ENCODE assay signal across 8 cellular contexts in genomic region chr5:177875013-177875906, GRCh38.
DNase-seq lines count a peak whose midpoint lies in the region; ATAC-seq and TF ChIP-seq lines count a peak whose summit lies in the region.
"Not testable (repeated sequence)": the region's sequence is repeated elsewhere in the genome, so short reads cannot be mapped to it uniquely, and the experiment has no call there.

No MANE protein-coding gene starts in this region.

- H2AFZ ChIP-seq in hepatocyte; trophoblast cell (ENCODE audit: insufficient read depth, low read length, poor library complexity): not testable (repeated sequence)

- H2BK120ac ChIP-seq in trophoblast cell (ENCODE audit: insufficient read depth, low read length, poor library complexity) = not testable (repeated sequence)

- in situ Hi-C loops in Panc1 (cut with HindIII; ENCODE audit: low pct_unique_long_range_greater_than_20kb, low sequenced_read_pairs); brain microvascular endothelial cell (cut with HindIII; ENCODE audit: low pct_ligation_motif_present, low sequenced_read_pairs): not testable (repeated sequence)

- not testable (repeated sequence) for H2BK12ac ChIP-seq in trophoblast cell (ENCODE audit: low read length)

- H2BK5ac ChIP-seq in trophoblast cell (ENCODE audit: low read depth, low read length, poor library complexity) = not testable (repeated sequence)

- not testable (repeated sequence) for H4K20me1 ChIP-seq in hepatocyte (ENCODE audit: insufficient read depth, poor library complexity, severe bottlenecking)

- not testable (repeated sequence) for H3K79me1 ChIP-seq in trophoblast cell (ENCODE audit: low read length)

- not testable (repeated sequence) for H3K14ac ChIP-seq in trophoblast cell (ENCODE audit: low read length)

- not testable (repeated sequence) for H3K4me1 ChIP-seq in Panc1 (ENCODE audit: control insufficient read depth, insufficient read depth, low read length); hepatocyte (ENCODE audit: insufficient read depth); trophoblast cell (ENCODE audit: control insufficient read depth in 1 of 2, insufficient read depth in 2 of 2, low read length in 2 of 2)

- H3K9me3 ChIP-seq in AG04450 (ENCODE audit: control insufficient read depth, insufficient read depth, low read length); Panc1 (ENCODE audit: control insufficient read depth, insufficient read depth, low read depth, low read length); hepatocyte (ENCODE audit: low read depth); trophoblast cell (ENCODE audit: insufficient read depth, low read depth, low read length): not testable (repeated sequence)

- H4K91ac ChIP-seq in trophoblast cell (ENCODE audit: low read depth, low read length) = peak overlapping the region; percentile 14

- not testable (repeated sequence) for H3K9ac ChIP-seq in trophoblast cell (ENCODE audit: low read length)

- not testable (repeated sequence) for H3K36me3 ChIP-seq in Panc1 (ENCODE audit: control insufficient read depth, insufficient read depth, low read length); brain microvascular endothelial cell (replicated peaks); hepatocyte (replicated peaks; ENCODE audit: insufficient read depth, low read depth); trophoblast cell (ENCODE audit: control insufficient read depth in 1 of 2, insufficient read depth in 2 of 2, low read length in 2 of 2)

- not testable (repeated sequence) for H3K79me2 ChIP-seq in hepatocyte; trophoblast cell (ENCODE audit: control insufficient read depth, insufficient read depth, low read length, poor library complexity)

- H3K9me2 ChIP-seq in hepatocyte (replicated peaks; ENCODE audit: insufficient read depth) = not testable (repeated sequence)

- intact Hi-C loops in Panc1 (cut with micrococcal nuclease; ENCODE audit: unreplicated experiment) = not testable (repeated sequence)

- not testable (repeated sequence) for H2AK5ac ChIP-seq in trophoblast cell (ENCODE audit: low read length)

- CTCF ChIA-PET in AG04450 (lab: Charles Lee); Panc1 (lab: Charles Lee): not testable (repeated sequence)

- H3K4me3 ChIP-seq in AG04450 (ENCODE audit: low read depth, low read length) = peak overlapping the region; percentile 56
- peak overlapping the region; percentile 35; a peak in 3 of 4 replicates for H3K4me3 ChIP-seq in Panc1 (ENCODE audit: low read depth in 2 of 2, low read length in 2 of 2)
- peak overlapping the region; percentile 22 for H3K4me3 ChIP-seq in brain microvascular endothelial cell (ENCODE audit: low read depth, low read length)
- H3K4me3 ChIP-seq in hepatocyte = not testable (repeated sequence)
- H3K4me3 ChIP-seq in trophoblast cell (ENCODE audit: low read depth, low read length) = peak overlapping the region; percentile 79

- not testable (repeated sequence) for H3K4ac ChIP-seq in trophoblast cell (ENCODE audit: low read depth, low read length)

- H3K18ac ChIP-seq in trophoblast cell (ENCODE audit: low read length) = not testable (repeated sequence)

- not testable (repeated sequence) for H3K27ac ChIP-seq in AG04450 (ENCODE audit: low read depth, low read length); Panc1 (ENCODE audit: low read length); brain microvascular endothelial cell; hepatocyte; trophoblast cell (ENCODE audit: low read depth, low read length)

- H3K4me2 ChIP-seq in hepatocyte = peak overlapping the region; percentile 73
- H3K4me2 ChIP-seq in trophoblast cell (ENCODE audit: low read length) = not testable (repeated sequence)

- peak overlapping the region; percentile 75 for H4K12ac ChIP-seq in trophoblast cell (ENCODE audit: low read depth, low read length)

- ATAC-seq in GM18858 (IDR thresholded peaks at IDR 0.05; ENCODE audit: unreplicated experiment) = peak; percentile 73
- peak; percentile 76 for ATAC-seq in GM21825 (IDR thresholded peaks at IDR 0.05; ENCODE audit: unreplicated experiment)
- ATAC-seq in HG03280 (IDR thresholded peaks at IDR 0.05; ENCODE audit: unreplicated experiment) = peak; percentile 86
- peak; percentile 95 for ATAC-seq in Panc1

- BruUV-seq in Panc1 (replicated peaks; lab: Mats Ljungman, UMichigan) = not testable (repeated sequence)

- WGBS in hepatocyte (ENCODE audit: low lambda C conversion rate, missing lambda C conversion rate) = 0% methylated on average over 2 of the region's 57 CpGs
- no CpG with 5 or more reads among the region's 57 CpGs for WGBS in trophoblast cell (ENCODE audit: extremely low coverage, insufficient coverage, insufficient read length)

- H4K8ac ChIP-seq in trophoblast cell (ENCODE audit: low read depth, low read length) = peak overlapping the region; percentile 54

- TF ChIP-seq CTCF in AG04450 (IDR thresholded peaks at IDR 0.05; ENCODE audit: low read depth, low read length); Panc1 (IDR thresholded peaks at IDR 0.05); brain microvascular endothelial cell (IDR thresholded peaks at IDR 0.05; ENCODE audit: low read depth, low read length, missing control alignments); hepatocyte (IDR thresholded peaks at IDR 0.05; ENCODE audit: poor library complexity): not testable (repeated sequence)

- not testable (repeated sequence) for H3K23ac ChIP-seq in trophoblast cell (ENCODE audit: low read length)

- POLR2A ChIA-PET in AG04450 (lab: Yijun Ruan, JAX); Panc1 (lab: Charles Lee): not testable (repeated sequence)

- DNase-seq in AG04450 (ENCODE audit: low read depth, low spot score); Panc1 (ENCODE audit: low read depth, low spot score); brain microvascular endothelial cell; hepatocyte (ENCODE audit: low spot score); trophoblast cell: not testable (repeated sequence)

- not testable (repeated sequence) for H3K27me3 ChIP-seq in AG04450 (ENCODE audit: control insufficient read depth, insufficient read depth, low read length); Panc1 (ENCODE audit: control insufficient read depth, insufficient read depth, low read length); brain microvascular endothelial cell (replicated peaks); hepatocyte; trophoblast cell (ENCODE audit: insufficient read depth, low read length)
